In the genomic region with DNA sequence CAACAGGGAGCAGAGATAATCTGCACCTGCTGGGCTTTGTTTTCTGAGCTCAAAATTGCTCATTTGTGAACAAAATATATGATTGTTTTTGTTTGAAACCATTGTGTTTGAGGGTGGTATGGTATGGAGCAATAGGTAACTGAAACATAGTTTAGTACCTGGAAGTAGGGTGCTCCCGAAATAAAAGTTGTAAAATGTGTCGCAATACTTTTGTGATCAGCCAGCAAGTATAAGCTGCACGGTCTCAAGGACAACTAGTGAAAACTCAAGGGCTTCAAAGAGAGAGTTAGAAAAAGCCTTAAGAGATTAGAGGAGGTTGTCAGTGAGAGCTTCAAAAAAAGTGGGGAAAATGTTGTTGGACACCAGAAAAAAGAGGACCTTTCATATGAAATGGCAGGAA, we compare ENCODE assay signal across 7 cellular contexts.
"Had no signal": no experiment of that assay in that cellular context is flagged by ENCODE, and none has a peak within 500 bp of the region (broad histone marks: within the 10 kb centered on the region; RNA-seq: fewer than 3 reads in every experiment).

No MANE protein-coding gene starts in this region.

- H3K4me2 ChIP-seq: GM23338 had no signal

- H3K9me3 ChIP-seq: HAP-1 had no signal

- H3K27ac ChIP-seq: HL-60 had no signal

- H2AFZ ChIP-seq: GM23338 had no signal

- DNase-seq: H7, HFFc6, KG1 had no signal

- H3K4me3 ChIP-seq: GM23338, HAP-1 had no signal

- ATAC-seq: GM23338, HCT116 had no signal

- H3K36me3 ChIP-seq: HAP-1 had no signal

- H3K4me1 ChIP-seq: HAP-1 had no signal
